Comparison of ENCODE assay signal across 1 cellular context in the genomic region with DNA sequence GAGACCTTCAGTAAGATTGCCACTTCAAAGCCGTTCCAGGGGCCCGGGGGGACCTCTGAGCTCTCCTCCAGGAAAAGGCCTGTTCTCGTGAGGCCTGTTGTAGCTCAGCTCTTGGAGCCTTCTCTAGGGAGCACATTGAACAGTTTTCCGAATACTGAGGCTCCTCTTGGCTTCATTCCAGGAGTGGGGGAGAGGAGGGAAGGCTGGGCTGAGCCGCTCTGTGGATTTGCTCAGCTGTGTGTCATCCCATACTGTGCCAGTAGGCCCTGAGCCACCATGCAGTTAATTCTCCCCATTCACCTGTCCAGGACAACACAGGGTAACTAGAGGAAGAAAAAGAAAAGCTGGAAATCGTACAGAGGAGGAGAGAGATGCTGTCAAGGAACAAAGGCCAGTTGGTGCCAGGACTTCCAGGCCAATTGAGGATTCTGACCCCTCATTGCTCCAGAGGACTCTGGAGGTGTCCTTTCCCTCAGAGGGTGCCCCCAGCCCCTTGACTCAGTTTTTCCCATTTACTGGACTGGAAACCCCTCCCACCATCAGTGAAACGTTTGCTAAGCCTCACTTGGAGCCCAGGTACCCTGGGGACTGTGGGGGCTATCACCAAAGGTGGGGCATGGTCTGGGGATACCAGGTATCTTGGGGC.
A peak's percentile ranks its signal among the peaks of the same experiment; 100 is the strongest.
TF ChIP-seq lines count a peak whose summit lies in the region.

No MANE protein-coding gene starts in this region.

TF ChIP-seq in HepG2, 621 proteins besides CTCF, POLR2A, EP300 and RAD21 (continued from another document and continues in another):
- TF ChIP-seq, protein P1, sequence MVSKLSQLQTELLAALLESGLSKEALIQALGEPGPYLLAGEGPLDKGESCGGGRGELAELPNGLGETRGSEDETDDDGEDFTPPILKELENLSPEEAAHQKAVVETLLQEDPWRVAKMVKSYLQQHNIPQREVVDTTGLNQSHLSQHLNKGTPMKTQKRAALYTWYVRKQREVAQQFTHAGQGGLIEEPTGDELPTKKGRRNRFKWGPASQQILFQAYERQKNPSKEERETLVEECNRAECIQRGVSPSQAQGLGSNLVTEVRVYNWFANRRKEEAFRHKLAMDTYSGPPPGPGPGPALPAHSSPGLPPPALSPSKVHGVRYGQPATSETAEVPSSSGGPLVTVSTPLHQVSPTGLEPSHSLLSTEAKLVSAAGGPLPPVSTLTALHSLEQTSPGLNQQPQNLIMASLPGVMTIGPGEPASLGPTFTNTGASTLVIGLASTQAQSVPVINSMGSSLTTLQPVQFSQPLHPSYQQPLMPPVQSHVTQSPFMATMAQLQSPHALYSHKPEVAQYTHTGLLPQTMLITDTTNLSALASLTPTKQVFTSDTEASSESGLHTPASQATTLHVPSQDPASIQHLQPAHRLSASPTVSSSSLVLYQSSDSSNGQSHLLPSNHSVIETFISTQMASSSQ (IDR thresholded peaks at IDR 0.05; ENCODE audit: low read depth) = no peak
- TF ChIP-seq, protein P1 (CRISPR knock-in tag; IDR thresholded peaks at IDR 0.05; ENCODE audit: borderline replicate concordance) = 0 out of 2 replicates have a peak, but pooled peaks have one; percentile 12
- TF ChIP-seq, protein P2, sequence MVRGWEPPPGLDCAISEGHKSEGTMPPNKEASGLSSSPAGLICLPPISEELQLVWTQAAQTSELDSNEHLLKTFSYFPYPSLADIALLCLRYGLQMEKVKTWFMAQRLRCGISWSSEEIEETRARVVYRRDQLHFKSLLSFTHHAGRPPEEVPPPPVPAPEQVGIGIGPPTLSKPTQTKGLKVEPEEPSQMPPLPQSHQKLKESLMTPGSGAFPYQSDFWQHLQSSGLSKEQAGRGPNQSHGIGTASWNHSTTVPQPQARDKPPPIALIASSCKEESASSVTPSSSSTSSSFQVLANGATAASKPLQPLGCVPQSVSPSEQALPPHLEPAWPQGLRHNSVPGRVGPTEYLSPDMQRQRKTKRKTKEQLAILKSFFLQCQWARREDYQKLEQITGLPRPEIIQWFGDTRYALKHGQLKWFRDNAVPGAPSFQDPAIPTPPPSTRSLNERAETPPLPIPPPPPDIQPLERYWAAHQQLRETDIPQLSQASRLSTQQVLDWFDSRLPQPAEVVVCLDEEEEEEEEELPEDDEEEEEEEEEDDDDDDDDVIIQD (CRISPR knock-in tag; IDR thresholded peaks at IDR 0.05; ENCODE audit: low read depth) = no peak
- TF ChIP-seq ARHGAP35 (CRISPR knock-in tag; IDR thresholded peaks at IDR 0.05; ENCODE audit: borderline replicate concordance) = no peak
- TF ChIP-seq ZNF432 (CRISPR knock-in tag; IDR thresholded peaks at IDR 0.05; ENCODE audit: borderline replicate concordance) = no peak
- TF ChIP-seq KDM6A (CRISPR knock-in tag; IDR thresholded peaks at IDR 0.05; ENCODE audit: low read depth) = no peak
- TF ChIP-seq ZNF24 (IDR thresholded peaks at IDR 0.05) = no peak
- no peak for TF ChIP-seq STAG1 (CRISPR knock-in tag; IDR thresholded peaks at IDR 0.05)
- TF ChIP-seq ZNF260 (CRISPR knock-in tag; IDR thresholded peaks at IDR 0.05; ENCODE audit: borderline replicate concordance, low read depth) = no peak
- no peak for TF ChIP-seq MIXL1 (CRISPR knock-in tag; IDR thresholded peaks at IDR 0.05)
- no peak for TF ChIP-seq ZBTB1 (CRISPR knock-in tag; IDR thresholded peaks at IDR 0.05; ENCODE audit: borderline replicate concordance)
- TF ChIP-seq, protein P3, sequence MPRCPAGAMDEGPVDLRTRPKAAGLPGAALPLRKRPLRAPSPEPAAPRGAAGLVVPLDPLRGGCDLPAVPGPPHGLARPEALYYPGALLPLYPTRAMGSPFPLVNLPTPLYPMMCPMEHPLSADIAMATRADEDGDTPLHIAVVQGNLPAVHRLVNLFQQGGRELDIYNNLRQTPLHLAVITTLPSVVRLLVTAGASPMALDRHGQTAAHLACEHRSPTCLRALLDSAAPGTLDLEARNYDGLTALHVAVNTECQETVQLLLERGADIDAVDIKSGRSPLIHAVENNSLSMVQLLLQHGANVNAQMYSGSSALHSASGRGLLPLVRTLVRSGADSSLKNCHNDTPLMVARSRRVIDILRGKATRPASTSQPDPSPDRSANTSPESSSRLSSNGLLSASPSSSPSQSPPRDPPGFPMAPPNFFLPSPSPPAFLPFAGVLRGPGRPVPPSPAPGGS (CRISPR knock-in tag; IDR thresholded peaks at IDR 0.05) = no peak
- no peak for TF ChIP-seq ZMYM2 (CRISPR knock-in tag; IDR thresholded peaks at IDR 0.05)
- no peak for TF ChIP-seq KAT7 (CRISPR knock-in tag; IDR thresholded peaks at IDR 0.05; ENCODE audit: borderline replicate concordance)
- TF ChIP-seq ZNF747 (CRISPR knock-in tag; IDR thresholded peaks at IDR 0.05; ENCODE audit: borderline replicate concordance) = 0 out of 2 replicates have a peak, but pooled peaks have one; percentile 36
- TF ChIP-seq, protein P4, sequence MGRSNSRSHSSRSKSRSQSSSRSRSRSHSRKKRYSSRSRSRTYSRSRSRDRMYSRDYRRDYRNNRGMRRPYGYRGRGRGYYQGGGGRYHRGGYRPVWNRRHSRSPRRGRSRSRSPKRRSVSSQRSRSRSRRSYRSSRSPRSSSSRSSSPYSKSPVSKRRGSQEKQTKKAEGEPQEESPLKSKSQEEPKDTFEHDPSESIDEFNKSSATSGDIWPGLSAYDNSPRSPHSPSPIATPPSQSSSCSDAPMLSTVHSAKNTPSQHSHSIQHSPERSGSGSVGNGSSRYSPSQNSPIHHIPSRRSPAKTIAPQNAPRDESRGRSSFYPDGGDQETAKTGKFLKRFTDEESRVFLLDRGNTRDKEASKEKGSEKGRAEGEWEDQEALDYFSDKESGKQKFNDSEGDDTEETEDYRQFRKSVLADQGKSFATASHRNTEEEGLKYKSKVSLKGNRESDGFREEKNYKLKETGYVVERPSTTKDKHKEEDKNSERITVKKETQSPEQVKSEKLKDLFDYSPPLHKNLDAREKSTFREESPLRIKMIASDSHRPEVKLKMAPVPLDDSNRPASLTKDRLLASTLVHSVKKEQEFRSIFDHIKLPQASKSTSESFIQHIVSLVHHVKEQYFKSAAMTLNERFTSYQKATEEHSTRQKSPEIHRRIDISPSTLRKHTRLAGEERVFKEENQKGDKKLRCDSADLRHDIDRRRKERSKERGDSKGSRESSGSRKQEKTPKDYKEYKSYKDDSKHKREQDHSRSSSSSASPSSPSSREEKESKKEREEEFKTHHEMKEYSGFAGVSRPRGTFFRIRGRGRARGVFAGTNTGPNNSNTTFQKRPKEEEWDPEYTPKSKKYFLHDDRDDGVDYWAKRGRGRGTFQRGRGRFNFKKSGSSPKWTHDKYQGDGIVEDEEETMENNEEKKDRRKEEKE (IDR thresholded peaks at IDR 0.05) = no peak
- TF ChIP-seq YEATS2 (CRISPR knock-in tag; IDR thresholded peaks at IDR 0.05; ENCODE audit: borderline replicate concordance) = no peak
- no peak for TF ChIP-seq ZNF160 (CRISPR knock-in tag; IDR thresholded peaks at IDR 0.05)
- TF ChIP-seq, protein P5, sequence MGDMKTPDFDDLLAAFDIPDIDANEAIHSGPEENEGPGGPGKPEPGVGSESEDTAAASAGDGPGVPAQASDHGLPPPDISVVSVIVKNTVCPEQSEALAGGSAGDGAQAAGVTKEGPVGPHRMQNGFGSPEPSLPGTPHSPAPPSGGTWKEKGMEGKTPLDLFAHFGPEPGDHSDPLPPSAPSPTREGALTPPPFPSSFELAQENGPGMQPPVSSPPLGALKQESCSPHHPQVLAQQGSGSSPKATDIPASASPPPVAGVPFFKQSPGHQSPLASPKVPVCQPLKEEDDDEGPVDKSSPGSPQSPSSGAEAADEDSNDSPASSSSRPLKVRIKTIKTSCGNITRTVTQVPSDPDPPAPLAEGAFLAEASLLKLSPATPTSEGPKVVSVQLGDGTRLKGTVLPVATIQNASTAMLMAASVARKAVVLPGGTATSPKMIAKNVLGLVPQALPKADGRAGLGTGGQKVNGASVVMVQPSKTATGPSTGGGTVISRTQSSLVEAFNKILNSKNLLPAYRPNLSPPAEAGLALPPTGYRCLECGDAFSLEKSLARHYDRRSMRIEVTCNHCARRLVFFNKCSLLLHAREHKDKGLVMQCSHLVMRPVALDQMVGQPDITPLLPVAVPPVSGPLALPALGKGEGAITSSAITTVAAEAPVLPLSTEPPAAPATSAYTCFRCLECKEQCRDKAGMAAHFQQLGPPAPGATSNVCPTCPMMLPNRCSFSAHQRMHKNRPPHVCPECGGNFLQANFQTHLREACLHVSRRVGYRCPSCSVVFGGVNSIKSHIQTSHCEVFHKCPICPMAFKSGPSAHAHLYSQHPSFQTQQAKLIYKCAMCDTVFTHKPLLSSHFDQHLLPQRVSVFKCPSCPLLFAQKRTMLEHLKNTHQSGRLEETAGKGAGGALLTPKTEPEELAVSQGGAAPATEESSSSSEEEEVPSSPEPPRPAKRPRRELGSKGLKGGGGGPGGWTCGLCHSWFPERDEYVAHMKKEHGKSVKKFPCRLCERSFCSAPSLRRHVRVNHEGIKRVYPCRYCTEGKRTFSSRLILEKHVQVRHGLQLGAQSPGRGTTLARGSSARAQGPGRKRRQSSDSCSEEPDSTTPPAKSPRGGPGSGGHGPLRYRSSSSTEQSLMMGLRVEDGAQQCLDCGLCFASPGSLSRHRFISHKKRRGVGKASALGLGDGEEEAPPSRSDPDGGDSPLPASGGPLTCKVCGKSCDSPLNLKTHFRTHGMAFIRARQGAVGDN (CRISPR knock-in tag; IDR thresholded peaks at IDR 0.05) = peak; percentile 71; the same call in 1 of the 2 replicates
- TF ChIP-seq TRIM24 (CRISPR knock-in tag; IDR thresholded peaks at IDR 0.05) = no peak
- TF ChIP-seq ZNF10 (CRISPR knock-in tag; IDR thresholded peaks at IDR 0.05; ENCODE audit: borderline replicate concordance, low read depth) = no peak
- TF ChIP-seq, protein P6, sequence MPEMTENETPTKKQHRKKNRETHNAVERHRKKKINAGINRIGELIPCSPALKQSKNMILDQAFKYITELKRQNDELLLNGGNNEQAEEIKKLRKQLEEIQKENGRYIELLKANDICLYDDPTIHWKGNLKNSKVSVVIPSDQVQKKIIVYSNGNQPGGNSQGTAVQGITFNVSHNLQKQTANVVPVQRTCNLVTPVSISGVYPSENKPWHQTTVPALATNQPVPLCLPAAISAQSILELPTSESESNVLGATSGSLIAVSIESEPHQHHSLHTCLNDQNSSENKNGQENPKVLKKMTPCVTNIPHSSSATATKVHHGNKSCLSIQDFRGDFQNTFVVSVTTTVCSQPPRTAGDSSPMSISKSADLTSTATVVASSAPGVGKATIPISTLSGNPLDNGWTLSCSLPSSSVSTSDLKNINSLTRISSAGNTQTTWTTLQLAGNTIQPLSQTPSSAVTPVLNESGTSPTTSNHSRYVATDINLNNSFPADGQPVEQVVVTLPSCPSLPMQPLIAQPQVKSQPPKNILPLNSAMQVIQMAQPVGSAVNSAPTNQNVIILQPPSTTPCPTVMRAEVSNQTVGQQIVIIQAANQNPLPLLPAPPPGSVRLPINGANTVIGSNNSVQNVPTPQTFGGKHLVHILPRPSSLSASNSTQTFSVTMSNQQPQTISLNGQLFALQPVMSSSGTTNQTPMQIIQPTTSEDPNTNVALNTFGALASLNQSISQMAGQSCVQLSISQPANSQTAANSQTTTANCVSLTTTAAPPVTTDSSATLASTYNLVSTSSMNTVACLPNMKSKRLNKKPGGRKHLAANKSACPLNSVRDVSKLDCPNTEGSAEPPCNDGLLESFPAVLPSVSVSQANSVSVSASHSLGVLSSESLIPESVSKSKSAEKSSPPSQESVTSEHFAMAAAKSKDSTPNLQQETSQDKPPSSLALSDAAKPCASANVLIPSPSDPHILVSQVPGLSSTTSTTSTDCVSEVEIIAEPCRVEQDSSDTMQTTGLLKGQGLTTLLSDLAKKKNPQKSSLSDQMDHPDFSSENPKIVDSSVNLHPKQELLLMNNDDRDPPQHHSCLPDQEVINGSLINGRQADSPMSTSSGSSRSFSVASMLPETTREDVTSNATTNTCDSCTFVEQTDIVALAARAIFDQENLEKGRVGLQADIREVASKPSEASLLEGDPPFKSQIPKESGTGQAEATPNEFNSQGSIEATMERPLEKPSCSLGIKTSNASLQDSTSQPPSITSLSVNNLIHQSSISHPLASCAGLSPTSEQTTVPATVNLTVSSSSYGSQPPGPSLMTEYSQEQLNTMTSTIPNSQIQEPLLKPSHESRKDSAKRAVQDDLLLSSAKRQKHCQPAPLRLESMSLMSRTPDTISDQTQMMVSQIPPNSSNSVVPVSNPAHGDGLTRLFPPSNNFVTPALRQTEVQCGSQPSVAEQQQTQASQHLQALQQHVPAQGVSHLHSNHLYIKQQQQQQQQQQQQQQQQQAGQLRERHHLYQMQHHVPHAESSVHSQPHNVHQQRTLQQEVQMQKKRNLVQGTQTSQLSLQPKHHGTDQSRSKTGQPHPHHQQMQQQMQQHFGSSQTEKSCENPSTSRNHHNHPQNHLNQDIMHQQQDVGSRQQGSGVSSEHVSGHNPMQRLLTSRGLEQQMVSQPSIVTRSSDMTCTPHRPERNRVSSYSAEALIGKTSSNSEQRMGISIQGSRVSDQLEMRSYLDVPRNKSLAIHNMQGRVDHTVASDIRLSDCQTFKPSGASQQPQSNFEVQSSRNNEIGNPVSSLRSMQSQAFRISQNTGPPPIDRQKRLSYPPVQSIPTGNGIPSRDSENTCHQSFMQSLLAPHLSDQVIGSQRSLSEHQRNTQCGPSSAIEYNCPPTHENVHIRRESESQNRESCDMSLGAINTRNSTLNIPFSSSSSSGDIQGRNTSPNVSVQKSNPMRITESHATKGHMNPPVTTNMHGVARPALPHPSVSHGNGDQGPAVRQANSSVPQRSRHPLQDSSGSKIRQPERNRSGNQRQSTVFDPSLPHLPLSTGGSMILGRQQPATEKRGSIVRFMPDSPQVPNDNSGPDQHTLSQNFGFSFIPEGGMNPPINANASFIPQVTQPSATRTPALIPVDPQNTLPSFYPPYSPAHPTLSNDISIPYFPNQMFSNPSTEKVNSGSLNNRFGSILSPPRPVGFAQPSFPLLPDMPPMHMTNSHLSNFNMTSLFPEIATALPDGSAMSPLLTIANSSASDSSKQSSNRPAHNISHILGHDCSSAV (CRISPR knock-in tag; IDR thresholded peaks at IDR 0.05; ENCODE audit: borderline replicate concordance) = no peak
- no peak for TF ChIP-seq ZNF549 (CRISPR knock-in tag; IDR thresholded peaks at IDR 0.05)
- TF ChIP-seq, protein P7, sequence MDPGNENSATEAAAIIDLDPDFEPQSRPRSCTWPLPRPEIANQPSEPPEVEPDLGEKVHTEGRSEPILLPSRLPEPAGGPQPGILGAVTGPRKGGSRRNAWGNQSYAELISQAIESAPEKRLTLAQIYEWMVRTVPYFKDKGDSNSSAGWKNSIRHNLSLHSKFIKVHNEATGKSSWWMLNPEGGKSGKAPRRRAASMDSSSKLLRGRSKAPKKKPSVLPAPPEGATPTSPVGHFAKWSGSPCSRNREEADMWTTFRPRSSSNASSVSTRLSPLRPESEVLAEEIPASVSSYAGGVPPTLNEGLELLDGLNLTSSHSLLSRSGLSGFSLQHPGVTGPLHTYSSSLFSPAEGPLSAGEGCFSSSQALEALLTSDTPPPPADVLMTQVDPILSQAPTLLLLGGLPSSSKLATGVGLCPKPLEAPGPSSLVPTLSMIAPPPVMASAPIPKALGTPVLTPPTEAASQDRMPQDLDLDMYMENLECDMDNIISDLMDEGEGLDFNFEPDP (CRISPR knock-in tag; conservative IDR thresholded peaks at IDR 0.05) = 0 out of 2 replicates have a peak, but pooled peaks have one; percentile 80
